Comparison of ENCODE assay signal across 26 cellular contexts in the genomic region with DNA sequence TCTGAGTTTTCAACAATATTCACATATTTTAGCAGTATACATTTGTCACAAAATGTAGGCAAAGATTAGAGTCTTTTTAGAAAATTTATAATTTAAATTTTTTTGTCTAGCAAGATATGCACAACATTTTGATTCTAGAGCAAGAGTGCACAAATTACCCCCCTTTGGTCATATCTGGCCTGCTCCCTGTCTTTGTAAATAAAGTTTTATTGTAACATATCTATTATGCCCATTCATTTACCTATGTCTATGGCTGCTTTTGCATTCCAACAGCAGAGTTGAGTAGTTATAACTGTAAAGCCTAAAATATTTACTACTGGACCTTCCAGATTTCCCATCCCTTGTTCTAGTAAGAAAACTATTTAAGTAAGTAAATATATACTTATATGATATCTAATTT.
"Had no signal": no experiment of that assay in that cellular context is flagged by ENCODE, and none has a peak within 500 bp of the region (broad histone marks: within the 10 kb centered on the region; RNA-seq: fewer than 3 reads in every experiment).

No MANE protein-coding gene starts in this region.

- H3K36me3 ChIP-seq: stomach, suprapubic skin, thoracic aorta, thyroid gland, tibial artery, tibial nerve, transverse colon, upper lobe of left lung, upper lobe of right lung, vagina had no signal

- H3K4me1 ChIP-seq: stomach, suprapubic skin, testis, thyroid gland, tibial artery, tibial nerve, transverse colon, upper lobe of left lung, upper lobe of right lung, vagina had no signal

- DNase-seq: stimulated activated CD4-positive, alpha-beta T cell treated with anti-CD3 and anti-CD28 coated beads, Interleukin-2, amount 100 ng/mL, for 48 hours; stimulated activated CD4-positive, alpha-beta T cell treated with anti-CD3 and anti-CD28 coated beads, Interleukin-4, amount 100 ng/mL, for 1 hour; stimulated activated CD4-positive, alpha-beta T cell treated with anti-CD3 and anti-CD28 coated beads, Interleukin-4, amount 100 ng/mL, for 24 hours; stimulated activated CD4-positive, alpha-beta T cell treated with anti-CD3 and anti-CD28 coated beads, Interleukin-4, amount 100 ng/mL, for 4 hours; stimulated activated CD8-positive, alpha-beta memory T cell treated with anti-CD3 and anti-CD28 coated beads, Interleukin-4, amount 100 ng/mL, for 48 hours; stimulated activated naive B cell treated with anti-CD40 and anti-IgM and Interleukin-4, amounts not matched to agents 10 μg/mL and 1 μg/mL and 100 μg/mL, for 72 hours; stimulated activated naive CD4-positive, alpha-beta T cell; stimulated activated naive CD4-positive, alpha-beta T cell treated with Interleukin-2 at 50 U/mL for 16 hours; stimulated activated naive CD8-positive, alpha-beta T cell treated with anti-CD3 and anti-CD28 coated beads, Interleukin-15, amount 100 ng/mL, for 72 hours; stimulated activated naive CD8-positive, alpha-beta T cell treated with anti-CD3 and anti-CD28 coated beads, Interleukin-15, Interleukin-2, amounts not matched to agents 100 U/mL and 50 U/mL, for 24 hours; stomach; substantia nigra; testis; thyroid gland; tibial artery; transverse colon; trophoblast cell; upper lobe of left lung; upper lobe of right lung had no signal

- ATAC-seq: stimulated activated effector memory CD8-positive, alpha-beta T cell treated with anti-CD3 and anti-CD28 coated beads, Interleukin-12 subunit alpha, Interleukin-12 subunit beta, amount 100 ng/mL, for 72 hours; stimulated activated memory B cell treated with anti-CD40 and anti-IgM and Interleukin-4, amounts not matched to agents 10 μg/mL and 1 μg/mL and 100 μg/mL, for 72 hours; stimulated activated naive CD8-positive, alpha-beta T cell treated with anti-CD3 and anti-CD28 coated beads, Interleukin-15, amount 100 ng/mL, for 72 hours; stimulated activated naive CD8-positive, alpha-beta T cell treated with anti-CD3 and anti-CD28 coated beads, Interleukin-15, Interleukin-2, amounts not matched to agents 100 U/mL and 50 U/mL, for 24 hours; upper lobe of right lung had no signal

- H3K9me3 ChIP-seq: testis, thoracic aorta, thyroid gland, transverse colon, upper lobe of left lung, upper lobe of right lung, vagina had no signal

- FAIRE-seq: urothelium cell line had no signal

- H3K27ac ChIP-seq: stomach, suprapubic skin, testis, thoracic aorta, thyroid gland, tibial artery, tibial nerve, transverse colon, upper lobe of left lung, upper lobe of right lung, vagina had no signal

- H3K4me3 ChIP-seq: stomach, suprapubic skin, testis, thoracic aorta, thyroid gland, tibial artery, tibial nerve, transverse colon, upper lobe of left lung, upper lobe of right lung, vagina had no signal

- H3K27me3 ChIP-seq: stomach, suprapubic skin, testis, thyroid gland, tibial artery, tibial nerve, transverse colon, upper lobe of left lung, upper lobe of right lung, vagina had no signal
